ENCODE assay signal across 27 cellular contexts in genomic region chr22:19406281-19406811, GRCh38.
"Had no signal": no experiment of that assay in that cellular context is flagged by ENCODE, and none has a peak within 500 bp of the region (broad histone marks: within the 10 kb centered on the region; RNA-seq: fewer than 3 reads in every experiment).

No MANE protein-coding gene starts in this region.

- H3K4me3 ChIP-seq: neural progenitor cell, spleen, testis, vagina had no signal

- ATAC-seq: activated T-cell treated with anti-CD3 and anti-CD28 coated beads, Interleukin-2, amount 50 U/mL, for 72 hours; esophagus mucosa; T-helper 17 cell had no signal

- H3K9me3 ChIP-seq: spleen, testis, vagina had no signal

- H3K27me3 ChIP-seq: neural progenitor cell, spleen, testis, vagina had no signal

- DNase-seq: activated B cell treated with CpG ODN at 0.5 μM for 24 hours; activated CD4-positive, alpha-beta T cell treated with anti-CD3 and anti-CD28 coated beads, Interleukin-2, amount 10 ng/mL, durations not matched to agents 24 days and 14 days; activated effector memory CD4-positive, alpha-beta T cell treated with Interleukin-2 at 50 U/mL for 16 hours; activated naive CD4-positive, alpha-beta T cell treated with anti-CD3 and anti-CD28 coated beads, Interleukin-2, amount 50 U/mL, for 16 hours; activated T-cell treated with anti-CD3 and anti-CD28 coated beads, Interleukin-2, amount 50 U/mL, for 72 hours; aorta; caudate nucleus; dermis blood vessel endothelial cell; effector CD8-positive, alpha-beta T cell; foreskin melanocyte; glutamatergic neuron; hippocampal formation; retina; spleen; stimulated activated CD4-positive, alpha-beta T cell treated with anti-CD3 and anti-CD28 coated beads, Interleukin-4, amount 100 ng/mL, for 1 hour; stimulated activated naive CD4-positive, alpha-beta T cell; SW 1271; T-helper 17 cell; testis had no signal

- H3K9ac ChIP-seq: neural progenitor cell had no signal

- H3K27ac Mint-ChIP-seq: activated B cell treated with CpG ODN at 0.5 μM for 24 hours; activated CD4-positive, alpha-beta T cell treated with anti-CD3 and anti-CD28 coated beads, Interleukin-2, amount 10 ng/mL, durations not matched to agents 24 days and 14 days; memory B cell; neural progenitor cell; progenitor cell of endocrine pancreas; type B pancreatic cell had no signal

- H3K9me3 Mint-ChIP-seq: activated B cell treated with CpG ODN at 0.5 μM for 24 hours; activated CD4-positive, alpha-beta T cell treated with anti-CD3 and anti-CD28 coated beads, Interleukin-2, amount 10 ng/mL, durations not matched to agents 24 days and 14 days; activated T-cell treated with anti-CD3 and anti-CD28 coated beads, Interleukin-2, amount 50 U/mL, for 72 hours; brain; memory B cell; neural progenitor cell; type B pancreatic cell had no signal

- H3K4me1 Mint-ChIP-seq: activated CD4-positive, alpha-beta T cell treated with anti-CD3 and anti-CD28 coated beads, Interleukin-2, amount 10 ng/mL, durations not matched to agents 24 days and 14 days; brain; neural progenitor cell had no signal

- H3K4me1 ChIP-seq: neural progenitor cell, testis, vagina had no signal

- H3K27me3 Mint-ChIP-seq: activated B cell treated with CpG ODN at 0.5 μM for 24 hours; activated CD4-positive, alpha-beta T cell treated with anti-CD3 and anti-CD28 coated beads, Interleukin-2, amount 10 ng/mL, durations not matched to agents 24 days and 14 days; brain; memory B cell; progenitor cell of endocrine pancreas; T-helper 17 cell; type B pancreatic cell had no signal

- H3K4me3 Mint-ChIP-seq: activated B cell treated with CpG ODN at 0.5 μM for 24 hours; activated CD4-positive, alpha-beta T cell treated with anti-CD3 and anti-CD28 coated beads, Interleukin-2, amount 10 ng/mL, durations not matched to agents 24 days and 14 days; activated T-cell treated with anti-CD3 and anti-CD28 coated beads, Interleukin-2, amount 50 U/mL, for 72 hours; brain; memory B cell; neural progenitor cell; T-helper 17 cell; type B pancreatic cell had no signal

- FAIRE-seq: endothelial cell of umbilical vein had no signal

- H3K27ac ChIP-seq: neural progenitor cell, spleen, testis, vagina had no signal

- H3K4me2 ChIP-seq: neural progenitor cell had no signal

- H2AFZ ChIP-seq: neural progenitor cell had no signal
